In genomic region chr11:34243620-34244493, GRCh38 we compare ENCODE assay signal across 8 cellular contexts.
DNase-seq lines count a peak whose midpoint lies in the region; ATAC-seq and FAIRE-seq lines count a peak whose summit lies in the region.

No MANE protein-coding gene starts in this region.

- H3K4me3 ChIP-seq in mesodermal cell (ENCODE audit: extremely low read depth, insufficient read depth, low read length, poor library complexity, severe bottlenecking) = no peak overlapping the region

- peak overlapping the region; percentile 45 for H3K4me3 Mint-ChIP-seq in activated naive CD8-positive, alpha-beta T cell treated with anti-CD3 and anti-CD28 coated beads for 36 hours

- H3K9me3 Mint-ChIP-seq in activated naive CD8-positive, alpha-beta T cell treated with anti-CD3 and anti-CD28 coated beads for 36 hours = no peaks in the 10 kb centered on the region

- peaks cover 48% of the 10 kb centered on the region for H3K4me1 ChIP-seq in mesodermal cell (ENCODE audit: control insufficient read depth, insufficient read depth, low read length, poor library complexity, severe bottlenecking)

- H3K9me3 ChIP-seq in mesodermal cell (ENCODE audit: control insufficient read depth, low read length) = no peaks in the 10 kb centered on the region

- no peaks in the 10 kb centered on the region for H3K36me3 Mint-ChIP-seq in activated naive CD8-positive, alpha-beta T cell treated with anti-CD3 and anti-CD28 coated beads for 36 hours

- peak overlapping the region; percentile 91 for H3K27ac ChIP-seq in mesodermal cell (ENCODE audit: low read depth, low read length, severe bottlenecking)

- 68 to 70% methylated on average over 6 of the region's 7 CpGs for WGBS in mesodermal cell (ENCODE audit: insufficient coverage in 2 of 2), 2 experiments

- peak; percentile 76 for ATAC-seq in GM21723 (IDR thresholded peaks at IDR 0.05; ENCODE audit: unreplicated experiment)

- no peaks in the 10 kb centered on the region for H3K36me3 ChIP-seq in mesodermal cell (ENCODE audit: control insufficient read depth, insufficient read depth, low read length)

- peak overlapping the region; percentile 66 for H3K27ac Mint-ChIP-seq in activated naive CD8-positive, alpha-beta T cell treated with anti-CD3 and anti-CD28 coated beads for 36 hours

- peak; percentile 90 for FAIRE-seq in GM18507 (lab: Jason Lieb, UNC)

- DNase-seq in GM18507 (ENCODE audit: extremely low spot score, insufficient read length, low read depth) = peak; percentile 64
- peak; percentile 84 for DNase-seq in HT1080 (ENCODE audit: low read depth)
- peak; percentile 72 for DNase-seq in activated naive CD8-positive, alpha-beta T cell treated with anti-CD3 and anti-CD28 coated beads for 36 hours
- no peak for DNase-seq in NCI-H2107 treated with DMSO at 0.1 percent for 48 hours (lab: John Stamatoyannopoulos, UW; ENCODE audit: unreplicated experiment)
- no peak for DNase-seq in hippocampal formation (lab: John Stamatoyannopoulos, UW)
- DNase-seq in NCI-H1092 (lab: John Stamatoyannopoulos, UW) = no peak

- H3K4me1 Mint-ChIP-seq in activated naive CD8-positive, alpha-beta T cell treated with anti-CD3 and anti-CD28 coated beads for 36 hours = peaks cover 88% of the 10 kb centered on the region

- H3K27me3 Mint-ChIP-seq in activated naive CD8-positive, alpha-beta T cell treated with anti-CD3 and anti-CD28 coated beads for 36 hours = no peaks in the 10 kb centered on the region

Comparison
In these comparisons a context has a peak if more than half of its experiments do, and no peak if none do; other contexts are left out.
1. DNase-seq: peak in GM18507 (single experiment), HT1080 (single experiment) and activated naive CD8-positive, alpha-beta T cell treated with anti-CD3 and anti-CD28 coated beads for 36 hours (single experiment); none in NCI-H2107 treated with DMSO at 0.1 percent for 48 hours (single experiment), hippocampal formation (0 of 2) and NCI-H1092 (single experiment).